8 cellular contexts compared by ENCODE assay signal in the genomic region with DNA sequence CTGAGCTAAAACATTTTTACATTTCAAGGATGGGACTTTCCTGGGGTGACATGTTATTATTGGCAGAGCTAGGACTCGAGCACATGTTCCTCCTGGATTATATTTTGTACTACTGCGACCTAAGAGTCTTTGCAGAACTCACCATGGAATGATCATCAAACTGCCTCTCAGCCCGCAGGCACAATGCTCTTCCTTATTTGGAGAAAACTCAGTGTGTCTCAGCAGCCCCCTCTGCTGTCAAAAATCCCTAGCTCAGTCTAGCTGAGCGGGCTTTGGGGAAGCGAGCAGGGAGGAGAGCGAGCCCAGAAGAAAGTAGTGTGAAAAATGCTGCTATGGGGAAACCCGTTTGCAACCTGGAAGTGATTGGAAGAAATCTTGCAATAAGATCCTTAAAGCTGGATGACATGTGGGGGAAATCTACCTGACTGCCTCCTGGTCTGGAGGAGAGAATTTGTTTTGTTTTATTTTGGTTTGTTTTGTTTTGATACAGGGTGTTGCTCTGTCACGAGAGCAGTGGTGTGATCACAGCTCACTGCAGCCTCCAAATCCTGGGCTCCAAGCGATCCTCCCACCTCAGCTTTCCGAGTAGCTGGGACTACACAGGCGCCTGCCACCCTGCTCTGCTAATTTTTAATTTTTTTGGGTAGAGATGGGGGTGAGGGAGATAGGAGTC.
DNase-seq lines count a peak whose midpoint lies in the region; ATAC-seq and TF ChIP-seq lines count a peak whose summit lies in the region.

No MANE protein-coding gene starts in this region.

- H3K4me3 ChIP-seq in right atrium auricular region: peak overlapping the region in 1 of 2 donors; percentile 25

- TF ChIP-seq CTCF in GM10248 (IDR thresholded peaks at IDR 0.05; ENCODE audit: control extremely low read depth, extremely low read depth, low read depth, missing control alignments): peak; percentile 95
- peak; percentile 82 to 92 for TF ChIP-seq CTCF in right atrium auricular region (IDR thresholded peaks at IDR 0.05)

- ATAC-seq in HG02623 (IDR thresholded peaks at IDR 0.05; ENCODE audit: unreplicated experiment) (peak; percentile 87), HG03196 (IDR thresholded peaks at IDR 0.05; ENCODE audit: unreplicated experiment) (no peak)

- DNase-seq in GM10248 (ENCODE audit: extremely low spot score) (peak; percentile 77), NCI-H1436 (lab: John Stamatoyannopoulos, UW) (peak; percentile 84), T follicular helper cell (ENCODE audit: low read depth) (peak; percentile 61), amniotic stem cell (lab: John Stamatoyannopoulos, UW) (peak; percentile 85), right atrium auricular region (ENCODE audit: low spot score) (peak; percentile 94), retina (peak; percentile 89)

- H3K27me3 ChIP-seq in right atrium auricular region: no peaks in the 10 kb centered on the region

- POLR2A ChIA-PET in GM10248 (lab: Yijun Ruan, JAX): no interaction called here

- no peaks in the 10 kb centered on the region for H3K9me3 ChIP-seq in right atrium auricular region

- H3K36me3 ChIP-seq in right atrium auricular region: no peaks in the 10 kb centered on the region

- peak overlapping the region; percentile 24 to 53 for H3K27ac ChIP-seq in right atrium auricular region

- CTCF ChIA-PET in GM10248 (lab: Yijun Ruan, JAX): interaction anchor here (0.7 to 7.5 kb wide), 44 partner anchors 11 to 1207 kb away, joined by 3 to 91 read pairs (median 4); a partner anchor contains a TSS

- peaks cover 0 to 7% of the 10 kb centered on the region in 2 donors for H3K4me1 ChIP-seq in right atrium auricular region
